Comparison of ENCODE assay signal across 8 cellular contexts in genomic region chr7:107725138-107725740, GRCh38. TPM values are rescaled to one million over a fixed set of nuclear protein-coding genes. Genes with fewer than 3 reads are reported as not detected.
DNase-seq lines count a peak whose midpoint lies in the region; ATAC-seq, FAIRE-seq and TF ChIP-seq lines count a peak whose summit lies in the region.

No MANE protein-coding gene starts in this region.

- H3K9me3 ChIP-seq in heart right ventricle, result no peaks in the 10 kb centered on the region
- no peaks in the 10 kb centered on the region for H3K9me3 ChIP-seq in thoracic aorta

- intact Hi-C loops in heart right ventricle (cut with DNase I) (loop anchor here in 9 of 10 donors (1.0 to 10.0 kb wide), 10 partner anchors 110 to 530 kb away; no protein-coding TSS in a partner anchor), Right ventricle myocardium superior (cut with DNase I) (loop anchor here (2.0 to 10.0 kb wide), 3 partner anchors 160 to 530 kb away; partner anchors contain the start of genes COG5 and DUS4L), dorsolateral prefrontal cortex (cut with DNase I) (loop anchor here (2.0 to 10.0 kb wide), 5 partner anchors 140 to 780 kb away; partner anchors contain the start of gene BCAP29 (in 1 of the 2))

- TF ChIP-seq CTCF in heart right ventricle (IDR thresholded peaks at IDR 0.05) (peak; percentile 57 to 83 (median 74)), dorsolateral prefrontal cortex (IDR thresholded peaks at IDR 0.05 in 54 of 56, conservative IDR thresholded peaks at IDR 0.05 in 2 of 56; ENCODE audit: low read depth in 1 of 56, partially characterized antibody in 56 of 56) (peak; percentile 66 to 88 (median 79)), thoracic aorta (IDR thresholded peaks at IDR 0.05) (peak; percentile 72)

- H3K4me3 ChIP-seq in heart right ventricle (no peak overlapping the region), dorsolateral prefrontal cortex (no peak overlapping the region), thoracic aorta (no peak overlapping the region)

- ATAC-seq in heart right ventricle, result no peak
- no peak for ATAC-seq in Right ventricle myocardium superior (ENCODE audit: poor library complexity)
- ATAC-seq in thoracic aorta (ENCODE audit: insufficient number of reproducible peaks, low FRiP score, low read depth), result no peak
- no peak for ATAC-seq in GM18867 (IDR thresholded peaks at IDR 0.05; ENCODE audit: unreplicated experiment)

- peak in 1 of 2 donors; percentile 42 for DNase-seq in heart right ventricle
- no peak for DNase-seq in Right ventricle myocardium superior
- peak; percentile 55 for DNase-seq in NCI-H1105 treated with DMSO at 0.1 percent for 48 hours (lab: John Stamatoyannopoulos, UW)
- peak in 3 of 10 donors; percentile 42 to 56 (median 47) for DNase-seq in dorsolateral prefrontal cortex
- DNase-seq in mucosa of gallbladder (ENCODE audit: low spot score), result peak; percentile 41
- DNase-seq in thoracic aorta (ENCODE audit: low spot score), result no peak

- 23 to 24% methylated on average over 4 of the region's 4 CpGs for WGBS in heart right ventricle, 2 donors

- peak; percentile 86 for FAIRE-seq in TTC549 (lab: Jason Lieb, UNC)

- H3K36me3 ChIP-seq in heart right ventricle (no peaks in the 10 kb centered on the region), thoracic aorta (no peaks in the 10 kb centered on the region)

- no peaks in the 10 kb centered on the region for H3K4me1 ChIP-seq in heart right ventricle
- no peaks in the 10 kb centered on the region for H3K4me1 ChIP-seq in thoracic aorta (ENCODE audit: control insufficient read depth in 1 of 2, low read depth in 2 of 2)

- H3K27me3 ChIP-seq in heart right ventricle, result peaks cover 0 to 9% (median 0%) of the 10 kb centered on the region in 7 donors
- peaks cover 0 to 10% (median 0%) of the 10 kb centered on the region in 45 donors for H3K27me3 ChIP-seq in dorsolateral prefrontal cortex
- no peaks in the 10 kb centered on the region for H3K27me3 ChIP-seq in thoracic aorta (replicated peaks; ENCODE audit: insufficient read depth)

- H3K27ac ChIP-seq in heart right ventricle (no peak overlapping the region), dorsolateral prefrontal cortex (no peak overlapping the region), thoracic aorta (no peak overlapping the region)

RNA-seq across cellular contexts. Expression of gene CBLL1, which starts 18.7 kb away (rescaled TPM):
- total RNA-seq in heart right ventricle (10 to 100 TPM; 18.3 to 31.3 (median 23.1) TPM), Right ventricle myocardium superior (18.9 TPM), dorsolateral prefrontal cortex (10 to 100 TPM; 18.6 to 38.1 (median 28.9) TPM), mucosa of gallbladder (23.5 TPM), thoracic aorta (10 to 100 TPM; 20.2 to 21.9 TPM)
- polyA plus RNA-seq in heart right ventricle, result 1 to 10 TPM; 4.6 to 5.8 TPM

Comparison
In these comparisons a context has a peak if more than half of its experiments do, and no peak if none do; other contexts are left out.
1. DNase-seq: peak in NCI-H1105 treated with DMSO at 0.1 percent for 48 hours (single experiment) and mucosa of gallbladder (single experiment); none in Right ventricle myocardium superior (single experiment) and thoracic aorta (single experiment).
2. Peak in every context shown above with its lines, with median percentiles within 50 percentile points of each other: CTCF ChIP-seq.